ENCODE assay signal across 28 cellular contexts in the genomic region with DNA sequence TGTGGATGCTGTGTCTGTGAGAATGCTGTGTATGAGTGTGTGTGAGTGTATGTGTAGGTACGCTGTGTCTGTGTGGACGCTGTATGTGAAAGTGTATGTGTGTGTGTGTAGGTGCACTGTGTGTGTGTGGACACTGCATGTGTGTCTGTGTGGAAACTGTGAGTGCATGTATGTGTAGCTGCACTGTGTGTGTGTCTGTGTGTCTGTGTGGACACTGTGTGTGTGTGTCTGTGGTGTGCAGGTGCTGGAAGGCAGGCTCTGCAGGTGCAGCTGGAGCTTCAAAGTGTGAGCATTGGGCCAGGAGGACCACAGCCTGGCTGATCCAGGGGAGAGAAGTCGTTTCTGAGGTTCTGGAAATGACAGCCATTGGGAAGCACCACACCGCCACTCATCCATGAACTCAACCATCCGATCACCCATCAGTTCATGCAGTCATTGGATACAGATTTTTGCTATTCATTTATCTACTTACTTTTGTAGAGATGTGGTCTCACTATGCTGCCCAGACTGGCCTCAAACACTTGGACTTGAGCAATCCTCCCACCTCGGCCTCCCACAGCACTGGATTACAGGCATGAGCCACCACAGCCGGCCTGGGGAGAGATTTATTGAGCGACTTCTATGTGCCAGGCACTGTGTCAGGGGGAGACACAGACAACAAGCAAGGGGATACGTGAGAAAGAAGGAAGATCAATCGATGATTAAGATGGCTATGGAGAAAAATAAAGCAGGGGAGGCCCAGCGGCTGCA. TPM values are rescaled to one million over a fixed set of nuclear protein-coding genes. Genes with fewer than 3 reads are reported as not detected.
"Had no signal": no experiment of that assay in that cellular context is flagged by ENCODE, and none has a peak within 500 bp of the region (broad histone marks: within the 10 kb centered on the region; RNA-seq: fewer than 3 reads in every experiment).

No MANE protein-coding gene starts in this region.

- H3K4me1 Mint-ChIP-seq: activated CD4-positive, alpha-beta T cell treated with anti-CD3 and anti-CD28 coated beads, Interleukin-2, amount 10 ng/mL, durations not matched to agents 24 days and 14 days; activated naive CD4-positive, alpha-beta T cell treated with anti-CD3 and anti-CD28 coated beads, Interleukin-2, amount 10 ng/mL, durations not matched to agents 7 days and 5 days; activated T-helper 17 cell treated with anti-CD3 and anti-CD28 coated beads, Interleukin-2, amount 50 U/mL, for 72 hours; WTC11 had no signal

- H3K4me3 Mint-ChIP-seq: activated CD4-positive, alpha-beta T cell treated with anti-CD3 and anti-CD28 coated beads, Interleukin-2, amount 10 ng/mL, durations not matched to agents 24 days and 14 days; activated naive CD4-positive, alpha-beta T cell treated with anti-CD3 and anti-CD28 coated beads, Interleukin-2, amount 10 ng/mL, durations not matched to agents 7 days and 5 days; activated T-helper 17 cell treated with anti-CD3 and anti-CD28 coated beads, Interleukin-2, amount 50 U/mL, for 72 hours; T-helper 1 cell treated with Interleukin-12 subunit alpha and Interleukin-12 subunit beta and Interleukin-4 antibody, amounts not matched to agents 30 μg/mL and 1 μg/mL, for 36 hours; WTC11 had no signal

- H3K27me3 ChIP-seq: ascending aorta, body of pancreas had no signal

- DNase-seq: activated CD4-positive, alpha-beta T cell treated with anti-CD3 and anti-CD28 coated beads for 1 hour; activated CD4-positive, alpha-beta T cell treated with anti-CD3 and anti-CD28 coated beads, Interleukin-2, amount 10 ng/mL, durations not matched to agents 24 days and 14 days; activated CD4-positive, alpha-beta T cell treated with anti-CD3 and anti-CD28 coated beads, Interleukin-2, amount 50 U/mL, for 48 hours; activated gamma-delta T cell treated with Interleukin-2 at 50 U/mL for 16 hours; activated naive CD4-positive, alpha-beta T cell treated with anti-CD3 and anti-CD28 coated beads, Interleukin-2, amount 10 ng/mL, durations not matched to agents 7 days and 5 days; activated T-cell treated with anti-CD3 and anti-CD28 coated beads for 4 hours; activated T-cell treated with anti-CD3 and anti-CD28 coated beads, Interleukin-2, amount 50 U/mL, for 48 hours; body of pancreas; central memory CD4-positive, alpha-beta T cell; Kasumi-1; KBM-7; NCI-H1048; NCI-H146; NCI-H1930; NCI-H2107; NCI-H510A treated with DMSO at 0.1 percent for 48 hours; NCI-H69; NK-92 treated with Interleukin-12 subunit alpha and Interleukin-12 subunit beta, amount 100 ng/mL, for 24 hours; OCI-M1; RPMI8226; SHP77 treated with DMSO at 0.1 percent for 48 hours had no signal

- H3K27ac ChIP-seq: ascending aorta, body of pancreas had no signal

- H3K36me3 ChIP-seq: ascending aorta had no signal

- ATAC-seq: activated T-helper 17 cell treated with anti-CD3 and anti-CD28 coated beads, Interleukin-2, amount 50 U/mL, for 72 hours; body of pancreas; Panc1; WTC11 had no signal

- H3K27me3 Mint-ChIP-seq: activated T-helper 17 cell treated with anti-CD3 and anti-CD28 coated beads, Interleukin-2, amount 50 U/mL, for 72 hours had no signal

- H3K9me3 Mint-ChIP-seq: activated CD4-positive, alpha-beta T cell treated with anti-CD3 and anti-CD28 coated beads, Interleukin-2, amount 10 ng/mL, durations not matched to agents 24 days and 14 days; activated naive CD4-positive, alpha-beta T cell treated with anti-CD3 and anti-CD28 coated beads, Interleukin-2, amount 10 ng/mL, durations not matched to agents 7 days and 5 days; activated T-helper 17 cell treated with anti-CD3 and anti-CD28 coated beads, Interleukin-2, amount 50 U/mL, for 72 hours; T-helper 1 cell treated with Interleukin-12 subunit alpha and Interleukin-12 subunit beta and Interleukin-4 antibody, amounts not matched to agents 30 μg/mL and 1 μg/mL, for 36 hours had no signal

- H3K36me3 Mint-ChIP-seq: activated naive CD4-positive, alpha-beta T cell treated with anti-CD3 and anti-CD28 coated beads, Interleukin-2, amount 10 ng/mL, durations not matched to agents 7 days and 5 days; WTC11 had no signal

- H3K4me1 ChIP-seq: ascending aorta, body of pancreas had no signal

- H3K27ac Mint-ChIP-seq: activated CD4-positive, alpha-beta T cell treated with anti-CD3 and anti-CD28 coated beads, Interleukin-2, amount 10 ng/mL, durations not matched to agents 24 days and 14 days; activated naive CD4-positive, alpha-beta T cell treated with anti-CD3 and anti-CD28 coated beads, Interleukin-2, amount 10 ng/mL, durations not matched to agents 7 days and 5 days; activated T-helper 17 cell treated with anti-CD3 and anti-CD28 coated beads, Interleukin-2, amount 50 U/mL, for 72 hours; T-helper 1 cell treated with Interleukin-12 subunit alpha and Interleukin-12 subunit beta and Interleukin-4 antibody, amounts not matched to agents 30 μg/mL and 1 μg/mL, for 36 hours; WTC11 had no signal

- H3K9me3 ChIP-seq: ascending aorta, body of pancreas had no signal

- H3K4me3 ChIP-seq: ascending aorta, body of pancreas had no signal

RNA-seq across cellular contexts. Expression of a gene that starts 9.6 kb away (rescaled TPM):
- total RNA-seq: activated CD4-positive, alpha-beta T cell treated with anti-CD3 and anti-CD28 coated beads, Interleukin-2, amount 10 ng/mL, durations not matched to agents 24 days and 14 days; activated T-helper 17 cell treated with anti-CD3 and anti-CD28 coated beads, Interleukin-2, amount 50 U/mL, for 72 hours; ascending aorta; bronchial epithelial cell; SK-MEL-5 had no signal
